ENCODE assay signal across 8 cellular contexts in genomic region chr7:100126931-100127865, GRCh38. TPM values are rescaled to one million over a fixed set of nuclear protein-coding genes. Genes with fewer than 3 reads are reported as not detected.
DNase-seq lines count a peak whose midpoint lies in the region; ATAC-seq and TF ChIP-seq lines count a peak whose summit lies in the region.

Gene MBLAC1, plus strand, starts transcription at chr7:100126967. Its CDS starts 429 bp downstream, at chr7:100127396.

- no peak for TF ChIP-seq POLR2A in right lobe of liver (IDR thresholded peaks at IDR 0.05)

- H3K4me3 ChIP-seq in BLaER1 (peak within 1 kb of the TSS; percentile 86), right lobe of liver (peak within 1 kb of the TSS; percentile 80 to 85 (median 82))

- H3K27me3 ChIP-seq in BLaER1 (peaks cover 23% of the 10 kb centered on the region; the same call in 1 of the 2 replicates), right lobe of liver (no peaks in the 10 kb centered on the region)

- no peaks in the 10 kb centered on the region for H4K20me1 ChIP-seq in BLaER1

- H3K9me3 ChIP-seq in BLaER1 (no peaks in the 10 kb centered on the region), right lobe of liver (no peaks in the 10 kb centered on the region)

- H3K36me3 ChIP-seq in BLaER1 (peaks cover 26% of the 10 kb centered on the region), right lobe of liver (no peaks in the 10 kb centered on the region)

- H3K4me2 ChIP-seq in BLaER1 = peak within 1 kb of the TSS; percentile 95

- ATAC-seq in GM19351 (IDR thresholded peaks at IDR 0.05; ENCODE audit: unreplicated experiment) (peak; percentile 57), HG03565 (IDR thresholded peaks at IDR 0.05; ENCODE audit: unreplicated experiment) (peak; percentile 42), right lobe of liver (peak; percentile 87 to 91 (median 89))

- under 1% methylated on average over 25 of the region's 85 CpGs for WGBS in right lobe of liver (ENCODE audit: insufficient coverage, low coverage, low lambda C conversion rate, missing lambda C conversion rate)

- no peak for TF ChIP-seq CTCF in right lobe of liver (IDR thresholded peaks at IDR 0.05)

- intact Hi-C loops in right lobe of liver (cut with DNase I) = no loop called here

- H3K4me1 ChIP-seq in BLaER1 = peaks cover 57% of the 10 kb centered on the region
- peaks cover 0 to 30% (median 0%) of the 10 kb centered on the region in 4 donors for H3K4me1 ChIP-seq in right lobe of liver

- H3K27ac ChIP-seq in BLaER1 = peak within 1 kb of the TSS; percentile 86
- H3K27ac ChIP-seq in right lobe of liver = peak within 1 kb of the TSS; percentile 87 to 97 (median 91)

- DNase-seq in NCI-H774 (lab: John Stamatoyannopoulos, UW) (peak; percentile 88), dermis microvascular lymphatic vessel endothelial cell (ENCODE audit: low read depth in 2 of 2) (peak; percentile 82 to 94), right lobe of liver (peak; percentile 87 to 93 (median 90))
- peak; percentile 92 to 94 for DNase-seq in activated CD4-positive, alpha-beta T cell treated with anti-CD3 and anti-CD28 coated beads, Interleukin-2, amount 50 U/mL, for 48 hours
- peak; percentile 88 for DNase-seq in stimulated activated CD4-positive, alpha-beta T cell treated with anti-CD3 and anti-CD28 coated beads, Interleukin-4, amount 100 ng/mL, for 1 hour

- H3K9ac ChIP-seq in BLaER1 = peak within 1 kb of the TSS; percentile 85

RNA-seq across cellular contexts. Expression of gene MBLAC1, which starts in this region (rescaled TPM):
- total RNA-seq in dermis microvascular lymphatic vessel endothelial cell = 2.1 and 2.2 TPM in 2 replicates
- total RNA-seq in right lobe of liver = 1 to 10 TPM in 3 of 6 experiments, under 1 TPM in 3; 0.35 to 2.7 (median 1.1) TPM

Comparison
In these comparisons a context has a peak if more than half of its experiments do, and no peak if none do; other contexts are left out.
1. Peak in every context shown above with its lines: DNase-seq, ATAC-seq, H3K4me3 ChIP-seq and H3K27ac ChIP-seq.